27 cellular contexts compared by ENCODE assay signal in genomic region chr2:234829074-234829455, GRCh38.
"Had no signal": no experiment of that assay in that cellular context is flagged by ENCODE, and none has a peak within 500 bp of the region (broad histone marks: within the 10 kb centered on the region; RNA-seq: fewer than 3 reads in every experiment).

No MANE protein-coding gene starts in this region.

- FAIRE-seq: keratinocyte had no signal

- H2AFZ ChIP-seq: hepatocyte, parathyroid adenoma had no signal

- H3K79me2 ChIP-seq: hepatocyte, parathyroid adenoma had no signal

- H3K4me3 ChIP-seq: esophagus squamous epithelium, hepatocyte, psoas muscle, right atrium auricular region, stomach, thyroid gland had no signal

- H3K27ac ChIP-seq: epithelial cell of prostate, esophagus squamous epithelium, hepatocyte, parathyroid adenoma, psoas muscle, right atrium auricular region, stomach, thyroid gland had no signal

- H3K4me1 ChIP-seq: parathyroid adenoma, psoas muscle, right atrium auricular region, thyroid gland had no signal

- H3K36me3 ChIP-seq: esophagus squamous epithelium, right atrium auricular region, stomach, thyroid gland had no signal

- H3K9ac ChIP-seq: parathyroid adenoma had no signal

- H3K9me3 ChIP-seq: esophagus squamous epithelium, psoas muscle, right atrium auricular region, stomach, thyroid gland had no signal

- H3K27me3 ChIP-seq: hepatocyte, right atrium auricular region, stomach, thyroid gland had no signal

- DNase-seq: activated CD4-positive, alpha-beta memory T cell treated with anti-CD3 and anti-CD28 coated beads, Interleukin-2, amount 10 ng/mL, durations not matched to agents 7 days and 5 days; activated CD4-positive, alpha-beta T cell treated with anti-CD3 and anti-CD28 coated beads, Interleukin-2, amount 10 ng/mL, durations not matched to agents 24 days and 14 days; activated CD4-positive, CD25-positive, alpha-beta regulatory T cell treated with anti-CD3 and anti-CD28 coated beads, Interleukin-2, amount 50 U/mL, for 72 hours; activated CD8-positive, alpha-beta memory T cell treated with anti-CD3 and anti-CD28 coated beads, Interleukin-2, amount 50 U/mL, for 48 hours; activated gamma-delta T cell; activated naive CD4-positive, alpha-beta T cell treated with anti-CD3 and anti-CD28 coated beads, Interleukin-2, amount 10 ng/mL, durations not matched to agents 7 days and 5 days; activated naive CD8-positive, alpha-beta T cell treated with anti-CD3 and anti-CD28 coated beads, Interleukin-2, amount 10 ng/mL, durations not matched to agents 7 days and 5 days; activated T-cell treated with anti-CD3 and anti-CD28 coated beads, Interleukin-2, amount 50 U/mL, for 24 hours; amygdala; effector CD4-positive, alpha-beta T cell; esophagus squamous epithelium; foreskin melanocyte; glutamatergic neuron; left cardiac atrium; naive thymus-derived CD4-positive, alpha-beta T cell; occipital lobe; psoas muscle; stimulated activated CD4-positive, alpha-beta T cell treated with anti-CD3 and anti-CD28 coated beads, Interleukin-15, amount 100 ng/mL, for 24 hours; stimulated activated CD4-positive, alpha-beta T cell treated with anti-CD3 and anti-CD28 coated beads, Interleukin-2, amount 100 ng/mL, for 24 hours; stimulated activated naive B cell treated with anti-CD40 and anti-IgM and Interleukin-4, amounts not matched to agents 10 μg/mL and 1 μg/mL and 100 μg/mL, for 72 hours; stomach; thyroid gland had no signal

- H3K4me2 ChIP-seq: hepatocyte had no signal
